Comparison of ENCODE assay signal across 8 cellular contexts in genomic region chr11:93741094-93741881, GRCh38. TPM values are rescaled to one million over a fixed set of nuclear protein-coding genes. Genes with fewer than 3 reads are reported as not detected.
DNase-seq lines count a peak whose midpoint lies in the region; ATAC-seq and TF ChIP-seq lines count a peak whose summit lies in the region.

TSS of gene C11orf54 (plus strand) at chr11:93741672. CDS start at chr11:93747394, 5,722 bp downstream.
A gene with protein sequence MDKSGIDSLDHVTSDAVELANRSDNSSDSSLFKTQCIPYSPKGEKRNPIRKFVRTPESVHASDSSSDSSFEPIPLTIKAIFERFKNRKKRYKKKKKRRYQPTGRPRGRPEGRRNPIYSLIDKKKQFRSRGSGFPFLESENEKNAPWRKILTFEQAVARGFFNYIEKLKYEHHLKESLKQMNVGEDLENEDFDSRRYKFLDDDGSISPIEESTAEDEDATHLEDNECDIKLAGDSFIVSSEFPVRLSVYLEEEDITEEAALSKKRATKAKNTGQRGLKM (minus strand): TSS chr11:93741495. CDS start chr11:93739304, 2,191 bp downstream.

- peaks cover 58% of the 10 kb centered on the region for H3K4me1 Mint-ChIP-seq in activated B cell treated with CpG ODN at 0.5 μM for 24 hours

- peak within 1 kb of the TSS; percentile 91 for H3K27ac ChIP-seq in caudate nucleus (ENCODE audit: low read depth, low read length)

- ATAC-seq in HG03196 (IDR thresholded peaks at IDR 0.05; ENCODE audit: unreplicated experiment) (peak; percentile 82), activated B cell treated with CpG ODN at 0.5 μM for 24 hours (ENCODE audit: low read depth) (peak; percentile 91)

- no peaks in the 10 kb centered on the region for H3K27me3 Mint-ChIP-seq in activated B cell treated with CpG ODN at 0.5 μM for 24 hours

- POLR2A ChIA-PET in activated B cell treated with CpG ODN at 0.5 μM for 24 hours (lab: Charles Lee): interaction anchor here (0.6 to 7.0 kb wide), 30 partner anchors 10 to 1511 kb away, joined by 3 to 148 read pairs (median 5); partner anchors contain the start of genes ANKRD49, CEP295, CWC15 and KDM4D

- peak within 1 kb of the TSS; percentile 100 for H3K27ac Mint-ChIP-seq in activated B cell treated with CpG ODN at 0.5 μM for 24 hours

- intact Hi-C loops in activated B cell treated with CpG ODN at 0.5 μM for 24 hours (cut with micrococcal nuclease): loop anchor here (1.0 to 2.0 kb wide), 7 partner anchors 14 to 752 kb away; partner anchors contain the start of genes ANKRD49, CEP295, MED17 and MRE11

- H3K9me3 Mint-ChIP-seq in activated B cell treated with CpG ODN at 0.5 μM for 24 hours: no peaks in the 10 kb centered on the region

- DNase-seq in AG08396 (ENCODE audit: low spot score): peak; percentile 95
- peak; percentile 99 for DNase-seq in NCI-H345 (lab: John Stamatoyannopoulos, UW)
- DNase-seq in activated B cell treated with CpG ODN at 0.5 μM for 24 hours: peak; percentile 88
- DNase-seq in caudate nucleus (lab: John Stamatoyannopoulos, UW): peak; percentile 34 to 97 (median 92)
- peak; percentile 99 for DNase-seq in inferior parietal cortex (ENCODE audit: extremely low spot score)
- peak; percentile 92 for DNase-seq in stimulated activated CD4-positive, alpha-beta T cell treated with anti-CD3 and anti-CD28 coated beads, Interleukin-12 subunit alpha, Interleukin-12 subunit beta, amount 100 ng/mL, for 24 hours (ENCODE audit: low read depth in 2 of 2)

- H3K4me3 Mint-ChIP-seq in activated B cell treated with CpG ODN at 0.5 μM for 24 hours: peak within 1 kb of the TSS; percentile 100

- in situ Hi-C loops in GM18951 (cut with MboI; ENCODE audit: low sequenced_read_pairs, unreplicated experiment): no loop called here

- no peak for TF ChIP-seq CTCF in activated B cell treated with CpG ODN at 0.5 μM for 24 hours (IDR thresholded peaks at IDR 0.05)

- TF ChIP-seq POLR2A in GM18951 (IDR thresholded peaks at IDR 0.05; ENCODE audit: extremely low read depth, insufficient read depth, insufficient read length): peak; percentile 98

- CTCF ChIA-PET in activated B cell treated with CpG ODN at 0.5 μM for 24 hours (lab: Charles Lee): interaction anchor here (1.4 to 2.9 kb wide), 4 partner anchors 12 to 43 kb away, joined by 5 to 20 read pairs (median 6); partner anchors contain the start of gene MED17

- peaks cover 63% of the 10 kb centered on the region for H3K36me3 Mint-ChIP-seq in activated B cell treated with CpG ODN at 0.5 μM for 24 hours (ENCODE audit: low read depth)

RNA-seq across cellular contexts. Expression of gene C11orf54, which starts in this region (rescaled TPM):
- total RNA-seq in activated B cell treated with CpG ODN at 0.5 μM for 24 hours: 23.7 and 30.1 TPM in 2 replicates

RNA-seq across cellular contexts. Expression of the second gene that starts in this region (rescaled TPM):
- total RNA-seq in activated B cell treated with CpG ODN at 0.5 μM for 24 hours: 258 and 315 TPM in 2 replicates

Comparison
In these comparisons a context has a peak if more than half of its experiments do, and no peak if none do; other contexts are left out.
1. Peak in every context shown above with its lines: DNase-seq, ATAC-seq and H3K27ac ChIP-seq.